ENCODE assay signal across 1 cellular context in genomic region chr2:24971550-24972314, GRCh38.
TF ChIP-seq lines count a peak whose summit lies in the region.

TSS of gene DNAJC27 (minus strand) at chr2:24971955. CDS start at chr2:24971904, 51 bp downstream.

TF ChIP-seq in HEK293, 187 proteins besides CTCF, POLR2A, EP300 and RAD21 (continued from another document and continues in another):
- TF ChIP-seq ZNF548 (tag by site-specific recombination; IDR thresholded peaks at IDR 0.05) (no peak), ZNF266 (tag by site-specific recombination; IDR thresholded peaks at IDR 0.05; ENCODE audit: low read depth) (no peak), SALL2 (tag by site-specific recombination; IDR thresholded peaks at IDR 0.05; ENCODE audit: borderline replicate concordance) (no peak), SETDB1 (IDR thresholded peaks at IDR 0.05; ENCODE audit: insufficient read length, low read length) (no peak), ZNF544 (tag by site-specific recombination; IDR thresholded peaks at IDR 0.05) (no peak), ZNF10 (tag by site-specific recombination; IDR thresholded peaks at IDR 0.05) (peak; percentile 78; the same call in 1 of the 2 replicates), ZNF366 (tag by site-specific recombination; conservative IDR thresholded peaks at IDR 0.05) (no peak; the same call in 1 of the 2 replicates), ZNF248 (tag by site-specific recombination; IDR thresholded peaks at IDR 0.05) (no peak), ZNF138 (tag by site-specific recombination; IDR thresholded peaks at IDR 0.05; ENCODE audit: borderline replicate concordance) (no peak), ZNF596 (tag by site-specific recombination; IDR thresholded peaks at IDR 0.05) (no peak), KLF10 (tag by site-specific recombination; IDR thresholded peaks at IDR 0.05) (peak; percentile 95), ZNF623 (tag by site-specific recombination; IDR thresholded peaks at IDR 0.05) (no peak), ZXDB (tag by site-specific recombination; IDR thresholded peaks at IDR 0.05) (peak; percentile 88), ZFP3 (tag by site-specific recombination; IDR thresholded peaks at IDR 0.05; ENCODE audit: low read depth) (no peak), ZNF830 (tag by site-specific recombination; IDR thresholded peaks at IDR 0.05; ENCODE audit: low read depth) (no peak), OSR2 (tag by site-specific recombination; IDR thresholded peaks at IDR 0.05) (no peak), ZSCAN30 (tag by site-specific recombination; IDR thresholded peaks at IDR 0.05) (peak; percentile 36; the same call in 1 of the 2 replicates), ZNF560 (tag by site-specific recombination; IDR thresholded peaks at IDR 0.05; ENCODE audit: borderline replicate concordance) (no peak), KLF17 (tag by site-specific recombination; IDR thresholded peaks at IDR 0.05) (peak; percentile 53; the same call in 1 of the 2 replicates), HOXD13 (CRISPR knock-in tag; IDR thresholded peaks at IDR 0.05; ENCODE audit: borderline replicate concordance) (no peak), ZBTB49 (tag by site-specific recombination; IDR thresholded peaks at IDR 0.05; ENCODE audit: low read depth) (no peak), MEIS1 (CRISPR knock-in tag; IDR thresholded peaks at IDR 0.05; ENCODE audit: borderline replicate concordance) (no peak), ZNF837 (tag by site-specific recombination; IDR thresholded peaks at IDR 0.05) (no peak), ZNF549 (tag by site-specific recombination; IDR thresholded peaks at IDR 0.05) (no peak), ZNF23 (tag by site-specific recombination; IDR thresholded peaks at IDR 0.05; ENCODE audit: borderline replicate concordance) (no peak), ZNF777 (tag by site-specific recombination; IDR thresholded peaks at IDR 0.05; ENCODE audit: borderline replicate concordance) (no peak; the same call in 1 of the 2 replicates), ZEB2 (tag by site-specific recombination; IDR thresholded peaks at IDR 0.05) (peak; percentile 76; the same call in 1 of the 2 replicates), HOXA7 (CRISPR knock-in tag; IDR thresholded peaks at IDR 0.05; ENCODE audit: borderline replicate concordance) (no peak), ZNF629 (tag by site-specific recombination; IDR thresholded peaks at IDR 0.05) (peak; percentile 95), ZNF514 (tag by site-specific recombination; IDR thresholded peaks at IDR 0.05) (no peak), KLF1 (tag by site-specific recombination; IDR thresholded peaks at IDR 0.05) (peak; percentile 11; the same call in 1 of the 2 replicates), TRIM28 (IDR thresholded peaks at IDR 0.05; ENCODE audit: borderline replicate concordance, low read length) (no peak), BCL11A (tag by site-specific recombination; IDR thresholded peaks at IDR 0.05; ENCODE audit: low read depth) (no peak), GLIS1 (tag by site-specific recombination; IDR thresholded peaks at IDR 0.05) (peak; percentile 56), ZNF335 (tag by site-specific recombination; conservative IDR thresholded peaks at IDR 0.05) (peak; percentile 89), ZNF37A (tag by site-specific recombination; IDR thresholded peaks at IDR 0.05) (no peak), ZNF677 (tag by site-specific recombination; IDR thresholded peaks at IDR 0.05) (no peak), ZNF426 (tag by site-specific recombination; IDR thresholded peaks at IDR 0.05) (no peak), MYNN (tag by site-specific recombination; IDR thresholded peaks at IDR 0.05; ENCODE audit: borderline replicate concordance) (peak; percentile 72; the same call in 1 of the 2 replicates), ZNF621 (tag by site-specific recombination; IDR thresholded peaks at IDR 0.05) (no peak), ZNF223 (tag by site-specific recombination; IDR thresholded peaks at IDR 0.05) (no peak), ZNF664 (tag by site-specific recombination; IDR thresholded peaks at IDR 0.05) (no peak), ZNF155 (tag by site-specific recombination; IDR thresholded peaks at IDR 0.05) (no peak), ZNF658 (tag by site-specific recombination; IDR thresholded peaks at IDR 0.05) (no peak), ZFP69B (tag by site-specific recombination; IDR thresholded peaks at IDR 0.05) (peak; percentile 23; the same call in 1 of the 2 replicates), ZNF311 (tag by site-specific recombination; IDR thresholded peaks at IDR 0.05; ENCODE audit: borderline replicate concordance) (no peak)
- TF ChIP-seq, protein P1, sequence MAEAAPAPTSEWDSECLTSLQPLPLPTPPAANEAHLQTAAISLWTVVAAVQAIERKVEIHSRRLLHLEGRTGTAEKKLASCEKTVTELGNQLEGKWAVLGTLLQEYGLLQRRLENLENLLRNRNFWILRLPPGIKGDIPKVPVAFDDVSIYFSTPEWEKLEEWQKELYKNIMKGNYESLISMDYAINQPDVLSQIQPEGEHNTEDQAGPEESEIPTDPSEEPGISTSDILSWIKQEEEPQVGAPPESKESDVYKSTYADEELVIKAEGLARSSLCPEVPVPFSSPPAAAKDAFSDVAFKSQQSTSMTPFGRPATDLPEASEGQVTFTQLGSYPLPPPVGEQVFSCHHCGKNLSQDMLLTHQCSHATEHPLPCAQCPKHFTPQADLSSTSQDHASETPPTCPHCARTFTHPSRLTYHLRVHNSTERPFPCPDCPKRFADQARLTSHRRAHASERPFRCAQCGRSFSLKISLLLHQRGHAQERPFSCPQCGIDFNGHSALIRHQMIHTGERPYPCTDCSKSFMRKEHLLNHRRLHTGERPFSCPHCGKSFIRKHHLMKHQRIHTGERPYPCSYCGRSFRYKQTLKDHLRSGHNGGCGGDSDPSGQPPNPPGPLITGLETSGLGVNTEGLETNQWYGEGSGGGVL (tag by site-specific recombination; IDR thresholded peaks at IDR 0.05): peak; percentile 93
- TF ChIP-seq, protein P2, sequence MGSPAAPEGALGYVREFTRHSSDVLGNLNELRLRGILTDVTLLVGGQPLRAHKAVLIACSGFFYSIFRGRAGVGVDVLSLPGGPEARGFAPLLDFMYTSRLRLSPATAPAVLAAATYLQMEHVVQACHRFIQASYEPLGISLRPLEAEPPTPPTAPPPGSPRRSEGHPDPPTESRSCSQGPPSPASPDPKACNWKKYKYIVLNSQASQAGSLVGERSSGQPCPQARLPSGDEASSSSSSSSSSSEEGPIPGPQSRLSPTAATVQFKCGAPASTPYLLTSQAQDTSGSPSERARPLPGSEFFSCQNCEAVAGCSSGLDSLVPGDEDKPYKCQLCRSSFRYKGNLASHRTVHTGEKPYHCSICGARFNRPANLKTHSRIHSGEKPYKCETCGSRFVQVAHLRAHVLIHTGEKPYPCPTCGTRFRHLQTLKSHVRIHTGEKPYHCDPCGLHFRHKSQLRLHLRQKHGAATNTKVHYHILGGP (tag by site-specific recombination; IDR thresholded peaks at IDR 0.05): no peak
- TF ChIP-seq, protein P3, sequence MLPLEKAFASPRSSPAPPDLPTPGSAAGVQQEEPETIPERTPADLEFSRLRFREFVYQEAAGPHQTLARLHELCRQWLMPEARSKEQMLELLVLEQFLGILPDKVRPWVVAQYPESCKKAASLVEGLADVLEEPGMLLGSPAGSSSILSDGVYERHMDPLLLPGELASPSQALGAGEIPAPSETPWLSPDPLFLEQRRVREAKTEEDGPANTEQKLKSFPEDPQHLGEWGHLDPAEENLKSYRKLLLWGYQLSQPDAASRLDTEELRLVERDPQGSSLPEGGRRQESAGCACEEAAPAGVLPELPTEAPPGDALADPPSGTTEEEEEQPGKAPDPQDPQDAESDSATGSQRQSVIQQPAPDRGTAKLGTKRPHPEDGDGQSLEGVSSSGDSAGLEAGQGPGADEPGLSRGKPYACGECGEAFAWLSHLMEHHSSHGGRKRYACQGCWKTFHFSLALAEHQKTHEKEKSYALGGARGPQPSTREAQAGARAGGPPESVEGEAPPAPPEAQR (tag by site-specific recombination; IDR thresholded peaks at IDR 0.05): no peak
- TF ChIP-seq, protein P4, sequence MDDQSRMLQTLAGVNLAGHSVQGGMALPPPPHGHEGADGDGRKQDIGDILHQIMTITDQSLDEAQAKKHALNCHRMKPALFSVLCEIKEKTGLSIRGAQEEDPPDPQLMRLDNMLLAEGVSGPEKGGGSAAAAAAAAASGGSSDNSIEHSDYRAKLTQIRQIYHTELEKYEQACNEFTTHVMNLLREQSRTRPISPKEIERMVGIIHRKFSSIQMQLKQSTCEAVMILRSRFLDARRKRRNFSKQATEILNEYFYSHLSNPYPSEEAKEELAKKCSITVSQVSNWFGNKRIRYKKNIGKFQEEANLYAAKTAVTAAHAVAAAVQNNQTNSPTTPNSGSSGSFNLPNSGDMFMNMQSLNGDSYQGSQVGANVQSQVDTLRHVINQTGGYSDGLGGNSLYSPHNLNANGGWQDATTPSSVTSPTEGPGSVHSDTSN (CRISPR knock-in tag; IDR thresholded peaks at IDR 0.05): peak; percentile 84; the same call in 1 of the 2 replicates
- TF ChIP-seq, protein P5, sequence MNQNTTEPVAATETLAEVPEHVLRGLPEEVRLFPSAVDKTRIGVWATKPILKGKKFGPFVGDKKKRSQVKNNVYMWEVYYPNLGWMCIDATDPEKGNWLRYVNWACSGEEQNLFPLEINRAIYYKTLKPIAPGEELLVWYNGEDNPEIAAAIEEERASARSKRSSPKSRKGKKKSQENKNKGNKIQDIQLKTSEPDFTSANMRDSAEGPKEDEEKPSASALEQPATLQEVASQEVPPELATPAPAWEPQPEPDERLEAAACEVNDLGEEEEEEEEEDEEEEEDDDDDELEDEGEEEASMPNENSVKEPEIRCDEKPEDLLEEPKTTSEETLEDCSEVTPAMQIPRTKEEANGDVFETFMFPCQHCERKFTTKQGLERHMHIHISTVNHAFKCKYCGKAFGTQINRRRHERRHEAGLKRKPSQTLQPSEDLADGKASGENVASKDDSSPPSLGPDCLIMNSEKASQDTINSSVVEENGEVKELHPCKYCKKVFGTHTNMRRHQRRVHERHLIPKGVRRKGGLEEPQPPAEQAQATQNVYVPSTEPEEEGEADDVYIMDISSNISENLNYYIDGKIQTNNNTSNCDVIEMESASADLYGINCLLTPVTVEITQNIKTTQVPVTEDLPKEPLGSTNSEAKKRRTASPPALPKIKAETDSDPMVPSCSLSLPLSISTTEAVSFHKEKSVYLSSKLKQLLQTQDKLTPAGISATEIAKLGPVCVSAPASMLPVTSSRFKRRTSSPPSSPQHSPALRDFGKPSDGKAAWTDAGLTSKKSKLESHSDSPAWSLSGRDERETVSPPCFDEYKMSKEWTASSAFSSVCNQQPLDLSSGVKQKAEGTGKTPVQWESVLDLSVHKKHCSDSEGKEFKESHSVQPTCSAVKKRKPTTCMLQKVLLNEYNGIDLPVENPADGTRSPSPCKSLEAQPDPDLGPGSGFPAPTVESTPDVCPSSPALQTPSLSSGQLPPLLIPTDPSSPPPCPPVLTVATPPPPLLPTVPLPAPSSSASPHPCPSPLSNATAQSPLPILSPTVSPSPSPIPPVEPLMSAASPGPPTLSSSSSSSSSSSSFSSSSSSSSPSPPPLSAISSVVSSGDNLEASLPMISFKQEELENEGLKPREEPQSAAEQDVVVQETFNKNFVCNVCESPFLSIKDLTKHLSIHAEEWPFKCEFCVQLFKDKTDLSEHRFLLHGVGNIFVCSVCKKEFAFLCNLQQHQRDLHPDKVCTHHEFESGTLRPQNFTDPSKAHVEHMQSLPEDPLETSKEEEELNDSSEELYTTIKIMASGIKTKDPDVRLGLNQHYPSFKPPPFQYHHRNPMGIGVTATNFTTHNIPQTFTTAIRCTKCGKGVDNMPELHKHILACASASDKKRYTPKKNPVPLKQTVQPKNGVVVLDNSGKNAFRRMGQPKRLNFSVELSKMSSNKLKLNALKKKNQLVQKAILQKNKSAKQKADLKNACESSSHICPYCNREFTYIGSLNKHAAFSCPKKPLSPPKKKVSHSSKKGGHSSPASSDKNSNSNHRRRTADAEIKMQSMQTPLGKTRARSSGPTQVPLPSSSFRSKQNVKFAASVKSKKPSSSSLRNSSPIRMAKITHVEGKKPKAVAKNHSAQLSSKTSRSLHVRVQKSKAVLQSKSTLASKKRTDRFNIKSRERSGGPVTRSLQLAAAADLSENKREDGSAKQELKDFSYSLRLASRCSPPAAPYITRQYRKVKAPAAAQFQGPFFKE (tag by site-specific recombination; IDR thresholded peaks at IDR 0.05; ENCODE audit: borderline replicate concordance): no peak
- TF ChIP-seq, protein P6, sequence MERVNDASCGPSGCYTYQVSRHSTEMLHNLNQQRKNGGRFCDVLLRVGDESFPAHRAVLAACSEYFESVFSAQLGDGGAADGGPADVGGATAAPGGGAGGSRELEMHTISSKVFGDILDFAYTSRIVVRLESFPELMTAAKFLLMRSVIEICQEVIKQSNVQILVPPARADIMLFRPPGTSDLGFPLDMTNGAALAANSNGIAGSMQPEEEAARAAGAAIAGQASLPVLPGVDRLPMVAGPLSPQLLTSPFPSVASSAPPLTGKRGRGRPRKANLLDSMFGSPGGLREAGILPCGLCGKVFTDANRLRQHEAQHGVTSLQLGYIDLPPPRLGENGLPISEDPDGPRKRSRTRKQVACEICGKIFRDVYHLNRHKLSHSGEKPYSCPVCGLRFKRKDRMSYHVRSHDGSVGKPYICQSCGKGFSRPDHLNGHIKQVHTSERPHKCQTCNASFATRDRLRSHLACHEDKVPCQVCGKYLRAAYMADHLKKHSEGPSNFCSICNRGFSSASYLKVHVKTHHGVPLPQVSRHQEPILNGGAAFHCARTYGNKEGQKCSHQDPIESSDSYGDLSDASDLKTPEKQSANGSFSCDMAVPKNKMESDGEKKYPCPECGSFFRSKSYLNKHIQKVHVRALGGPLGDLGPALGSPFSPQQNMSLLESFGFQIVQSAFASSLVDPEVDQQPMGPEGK (tag by site-specific recombination; IDR thresholded peaks at IDR 0.05): peak; percentile 97
